In genomic region chr5:102903074-102903871, GRCh38 we compare ENCODE assay signal across 21 cellular contexts.
DNase-seq lines count a peak whose midpoint lies in the region; ATAC-seq, FAIRE-seq and TF ChIP-seq lines count a peak whose summit lies in the region.
"Had no signal": no experiment of that assay in that cellular context is flagged by ENCODE, and none has a peak within 500 bp of the region (broad histone marks: within the 10 kb centered on the region; RNA-seq: fewer than 3 reads in every experiment).

No MANE protein-coding gene starts in this region.

- no peak for ATAC-seq in HG03457 (IDR thresholded peaks at IDR 0.05; ENCODE audit: unreplicated experiment)

- POLR2A ChIA-PET in AG04450 (lab: Yijun Ruan, JAX), result no interaction called here

- no peak for TF ChIP-seq POLR2A in thyroid gland (IDR thresholded peaks at IDR 0.05)

- H3K4me3 ChIP-seq in AG04450 (ENCODE audit: low read depth, low read length), result no peak overlapping the region
- H3K4me3 ChIP-seq in thyroid gland (replicated peaks in 1 of 3), result no peak overlapping the region

- intact Hi-C loops in thyroid gland (cut with DNase I), result no loop called here

- no peak for TF ChIP-seq CTCF in AG04450 (IDR thresholded peaks at IDR 0.05; ENCODE audit: low read depth, low read length)
- TF ChIP-seq CTCF in thyroid gland (IDR thresholded peaks at IDR 0.05), result no peak

- DNase-seq in AG04450 (ENCODE audit: low read depth, low spot score), result peak; percentile 18
- no peak for DNase-seq in GM19239 (ENCODE audit: insufficient read length, low spot score)
- DNase-seq in NCI-H510A (lab: John Stamatoyannopoulos, UW), result peak; percentile 4
- DNase-seq in DMS153 (lab: John Stamatoyannopoulos, UW), result no peak
- no peak for DNase-seq in NOMO-1 treated with dmso at 0.1 percent for 144 hours (lab: John Stamatoyannopoulos, UW; ENCODE audit: unreplicated experiment)
- DNase-seq in thyroid gland, result no peak
- DNase-seq: activated CD4-positive, alpha-beta memory T cell treated with anti-CD3 and anti-CD28 coated beads for 36 hours; activated naive CD4-positive, alpha-beta T cell treated with anti-CD3 and anti-CD28 coated beads, Interleukin-2, amount 50 U/mL, for 16 hours; activated T-cell treated with anti-CD3 and anti-CD28 coated beads, Interleukin-2, amount 50 U/mL, for 1 hour; AML-193; brain microvascular endothelial cell; GF-D8; H7; Kasumi-1; NCI-H1417 treated with DMSO at 0.1 percent for 48 hours; nephron progenitor cell; RPMI8226; stimulated activated CD4-positive, alpha-beta T cell treated with anti-CD3 and anti-CD28 coated beads, Interleukin-12 subunit alpha, Interleukin-12 subunit beta, amount 100 ng/mL, for 4 hours had no signal

- WGBS in thyroid gland, 2 donors, result 88 to 89% methylated on average over 7 of the region's 7 CpGs

- no peaks in the 10 kb centered on the region for H3K4me1 ChIP-seq in thyroid gland

- no peaks in the 10 kb centered on the region for H3K27me3 ChIP-seq in AG04450 (ENCODE audit: control insufficient read depth, insufficient read depth, low read length)
- H3K27me3 ChIP-seq in thyroid gland, result no peaks in the 10 kb centered on the region
- H3K27me3 ChIP-seq: brain microvascular endothelial cell had no signal

- CTCF ChIA-PET in AG04450 (lab: Charles Lee), result interaction anchor here (0.6 kb wide), 1 partner anchor 194 kb away, joined by 3 read pairs; no protein-coding TSS in a partner anchor

- FAIRE-seq in GM19239 (lab: Jason Lieb, UNC) (peak; percentile 73), endometrium (lab: Jason Lieb, UNC) (peak; percentile 66)
- FAIRE-seq: GM12891 had no signal

- H3K36me3 ChIP-seq in thyroid gland, result no peaks in the 10 kb centered on the region
- H3K36me3 ChIP-seq: brain microvascular endothelial cell had no signal

- H3K27ac ChIP-seq in AG04450 (ENCODE audit: low read depth, low read length), result no peak overlapping the region
- H3K27ac ChIP-seq in thyroid gland, result no peak overlapping the region
- H3K27ac ChIP-seq: brain microvascular endothelial cell had no signal

- H3K9me3 ChIP-seq in AG04450 (ENCODE audit: control insufficient read depth, insufficient read depth, low read length) (no peaks in the 10 kb centered on the region), thyroid gland (no peaks in the 10 kb centered on the region)

Comparison
In these comparisons a context has a peak if more than half of its experiments do, and no peak if none do; other contexts are left out.
1. DNase-seq: peak in AG04450 (single experiment) and NCI-H510A (single experiment); none in GM19239 (single experiment), DMS153 (single experiment), NOMO-1 treated with dmso at 0.1 percent for 144 hours (single experiment) and thyroid gland (0 of 2).